ENCODE assay signal across 12 cellular contexts in genomic region chr10:94066411-94066810, GRCh38.
DNase-seq lines count a peak whose midpoint lies in the region; ATAC-seq, FAIRE-seq and TF ChIP-seq lines count a peak whose summit lies in the region.
"Had no signal": no experiment of that assay in that cellular context is flagged by ENCODE, and none has a peak within 500 bp of the region (broad histone marks: within the 10 kb centered on the region; RNA-seq: fewer than 3 reads in every experiment).

No MANE protein-coding gene starts in this region.

- ATAC-seq in HG02840 (IDR thresholded peaks at IDR 0.05; ENCODE audit: low FRiP score, unreplicated experiment): no peak
- ATAC-seq: body of pancreas had no signal

- DNase-seq in H54 (ENCODE audit: insufficient read length, low spot score) (no peak), NCI-H460 (ENCODE audit: extremely low read depth, low read depth) (peak; percentile 40), epithelial cell of esophagus (ENCODE audit: low read depth) (peak; percentile 59), myocyte (ENCODE audit: low read depth) (peak; percentile 76), WERI-Rb-1 (no peak), suprapubic skin (ENCODE audit: low spot score in 2 of 2) (no peak)
- DNase-seq in effector CD8-positive, alpha-beta T cell (lab: John Stamatoyannopoulos, UW): no peak
- DNase-seq: activated CD8-positive, alpha-beta memory T cell treated with anti-CD3 and anti-CD28 coated beads for 24 hours; body of pancreas; NCI-H1417 treated with DMSO at 0.1 percent for 48 hours had no signal

- no peaks in the 10 kb centered on the region for H3K4me1 ChIP-seq in suprapubic skin
- H3K4me1 ChIP-seq: parathyroid adenoma had no signal

- WGBS in suprapubic skin: 27% methylated on average over 6 of the region's 6 CpGs

- FAIRE-seq in H54 (lab: Jason Lieb, UNC): peak; percentile 33

- no peak for TF ChIP-seq EP300 in suprapubic skin (IDR thresholded peaks at IDR 0.05)

- TF ChIP-seq CTCF in epithelial cell of esophagus (IDR thresholded peaks at IDR 0.05; ENCODE audit: insufficient read depth, low read depth, low read length, missing control alignments): no peak
- no peak for TF ChIP-seq CTCF in WERI-Rb-1 (IDR thresholded peaks at IDR 0.05; ENCODE audit: low read depth, low read length)
- no peak for TF ChIP-seq CTCF in suprapubic skin (IDR thresholded peaks at IDR 0.05)

- H3K9me3 ChIP-seq in WERI-Rb-1 (ENCODE audit: severe bottlenecking) (no peaks in the 10 kb centered on the region), suprapubic skin (no peaks in the 10 kb centered on the region)
- H3K9me3 ChIP-seq: body of pancreas had no signal

- H3K27me3 ChIP-seq in WERI-Rb-1 (ENCODE audit: insufficient read depth, low read depth, severe bottlenecking) (no peaks in the 10 kb centered on the region), suprapubic skin (no peaks in the 10 kb centered on the region)
- H3K27me3 ChIP-seq: body of pancreas had no signal

- H3K27ac ChIP-seq in WERI-Rb-1 (no peak overlapping the region), suprapubic skin (no peak overlapping the region)
- H3K27ac ChIP-seq: body of pancreas, parathyroid adenoma had no signal

- TF ChIP-seq POLR2A in H54 (IDR thresholded peaks at IDR 0.05; ENCODE audit: low read depth, low read length) (no peak), suprapubic skin (IDR thresholded peaks at IDR 0.05) (no peak)

- H3K36me3 ChIP-seq in WERI-Rb-1 (no peaks in the 10 kb centered on the region), suprapubic skin (no peaks in the 10 kb centered on the region)

- H3K4me3 ChIP-seq in epithelial cell of esophagus (ENCODE audit: low read length) (no peak overlapping the region), WERI-Rb-1 (ENCODE audit: low read depth, low read length) (no peak overlapping the region), suprapubic skin (no peak overlapping the region)
- H3K4me3 ChIP-seq: body of pancreas had no signal

Comparison
In these comparisons a context has a peak if more than half of its experiments do, and no peak if none do; other contexts are left out.
1. DNase-seq: peak in NCI-H460 (single experiment), epithelial cell of esophagus (single experiment) and myocyte (single experiment); none in H54 (single experiment), WERI-Rb-1 (single experiment), effector CD8-positive, alpha-beta T cell (single experiment) and suprapubic skin (0 of 2).